In the genomic region with DNA sequence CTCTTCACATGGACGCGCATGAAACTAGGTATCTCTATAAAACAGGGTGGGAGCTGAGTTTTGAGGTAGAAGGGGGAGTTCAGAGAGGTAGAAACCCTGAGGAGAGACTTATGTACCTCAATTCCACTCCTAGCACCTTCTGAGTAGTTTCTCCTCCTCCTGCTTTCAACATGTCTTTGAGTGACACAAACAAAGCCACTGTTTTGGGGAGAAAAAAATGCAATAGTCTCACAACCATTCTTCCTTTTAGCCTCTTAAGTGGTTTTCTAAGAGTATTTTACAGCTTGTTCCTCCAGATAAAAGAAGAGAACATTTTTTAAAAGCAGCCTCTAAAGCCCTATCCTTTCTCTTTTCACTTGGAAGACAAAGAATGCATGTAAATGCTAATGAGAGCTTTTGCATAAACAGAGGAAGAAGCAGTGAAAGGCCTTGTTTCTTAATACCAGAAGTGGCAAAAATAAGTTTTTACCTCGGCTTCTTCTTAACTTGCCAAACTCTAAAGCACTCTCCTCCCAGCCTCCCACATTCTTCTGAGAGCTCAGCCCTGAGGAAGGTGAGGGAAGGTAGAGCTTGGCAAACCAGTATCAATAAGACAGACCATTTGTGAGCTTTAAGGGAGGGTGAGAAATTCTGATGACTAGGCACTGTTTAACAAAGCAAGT, we compare ENCODE assay signal across 2 cellular contexts.
TF ChIP-seq lines count a peak whose summit lies in the region.

No MANE protein-coding gene starts in this region.

TF ChIP-seq in HepG2, 621 proteins besides CTCF, POLR2A, EP300 and RAD21:
- peak; percentile 53; the same call in 1 of the 2 replicates for TF ChIP-seq MAFF (IDR thresholded peaks at IDR 0.05; ENCODE audit: low read depth, low read length)
- TF ChIP-seq MAFK (conservative IDR thresholded peaks at IDR 0.05 in 1 of 2, IDR thresholded peaks at IDR 0.05 in 1 of 2; ENCODE audit: low read length in 2 of 2), result peak; percentile 70 to 75
- no peak for TF ChIP-seq ZNF766 (CRISPR knock-in tag; IDR thresholded peaks at IDR 0.05; ENCODE audit: borderline replicate concordance)
- TF ChIP-seq TOE1 (CRISPR knock-in tag; IDR thresholded peaks at IDR 0.05), result no peak

TF ChIP-seq in H1, 55 proteins besides CTCF, POLR2A, EP300 and RAD21:
- no peak for TF ChIP-seq CBX5 (IDR thresholded peaks at IDR 0.05; ENCODE audit: low read depth, low read length)
- TF ChIP-seq MAFK (IDR thresholded peaks at IDR 0.05; ENCODE audit: low read depth, low read length), result peak; percentile 89
- TF ChIP-seq EZH2 (IDR thresholded peaks at IDR 0.05; ENCODE audit: low read depth, low read length, severe bottlenecking), result no peak
- peak; percentile 68; the same call in 1 of the 2 replicates for TF ChIP-seq POU5F1 (IDR thresholded peaks at IDR 0.05; ENCODE audit: low read depth, low read length)
- TF ChIP-seq FOSL1 (IDR thresholded peaks at IDR 0.05; ENCODE audit: insufficient read depth, low read depth, low read length), result no peak
- 0 out of 2 replicates have a peak, but pooled peaks have one; percentile 28 for TF ChIP-seq TAF1 (IDR thresholded peaks at IDR 0.05; ENCODE audit: low read depth, low read length)
- TF ChIP-seq, protein P1, sequence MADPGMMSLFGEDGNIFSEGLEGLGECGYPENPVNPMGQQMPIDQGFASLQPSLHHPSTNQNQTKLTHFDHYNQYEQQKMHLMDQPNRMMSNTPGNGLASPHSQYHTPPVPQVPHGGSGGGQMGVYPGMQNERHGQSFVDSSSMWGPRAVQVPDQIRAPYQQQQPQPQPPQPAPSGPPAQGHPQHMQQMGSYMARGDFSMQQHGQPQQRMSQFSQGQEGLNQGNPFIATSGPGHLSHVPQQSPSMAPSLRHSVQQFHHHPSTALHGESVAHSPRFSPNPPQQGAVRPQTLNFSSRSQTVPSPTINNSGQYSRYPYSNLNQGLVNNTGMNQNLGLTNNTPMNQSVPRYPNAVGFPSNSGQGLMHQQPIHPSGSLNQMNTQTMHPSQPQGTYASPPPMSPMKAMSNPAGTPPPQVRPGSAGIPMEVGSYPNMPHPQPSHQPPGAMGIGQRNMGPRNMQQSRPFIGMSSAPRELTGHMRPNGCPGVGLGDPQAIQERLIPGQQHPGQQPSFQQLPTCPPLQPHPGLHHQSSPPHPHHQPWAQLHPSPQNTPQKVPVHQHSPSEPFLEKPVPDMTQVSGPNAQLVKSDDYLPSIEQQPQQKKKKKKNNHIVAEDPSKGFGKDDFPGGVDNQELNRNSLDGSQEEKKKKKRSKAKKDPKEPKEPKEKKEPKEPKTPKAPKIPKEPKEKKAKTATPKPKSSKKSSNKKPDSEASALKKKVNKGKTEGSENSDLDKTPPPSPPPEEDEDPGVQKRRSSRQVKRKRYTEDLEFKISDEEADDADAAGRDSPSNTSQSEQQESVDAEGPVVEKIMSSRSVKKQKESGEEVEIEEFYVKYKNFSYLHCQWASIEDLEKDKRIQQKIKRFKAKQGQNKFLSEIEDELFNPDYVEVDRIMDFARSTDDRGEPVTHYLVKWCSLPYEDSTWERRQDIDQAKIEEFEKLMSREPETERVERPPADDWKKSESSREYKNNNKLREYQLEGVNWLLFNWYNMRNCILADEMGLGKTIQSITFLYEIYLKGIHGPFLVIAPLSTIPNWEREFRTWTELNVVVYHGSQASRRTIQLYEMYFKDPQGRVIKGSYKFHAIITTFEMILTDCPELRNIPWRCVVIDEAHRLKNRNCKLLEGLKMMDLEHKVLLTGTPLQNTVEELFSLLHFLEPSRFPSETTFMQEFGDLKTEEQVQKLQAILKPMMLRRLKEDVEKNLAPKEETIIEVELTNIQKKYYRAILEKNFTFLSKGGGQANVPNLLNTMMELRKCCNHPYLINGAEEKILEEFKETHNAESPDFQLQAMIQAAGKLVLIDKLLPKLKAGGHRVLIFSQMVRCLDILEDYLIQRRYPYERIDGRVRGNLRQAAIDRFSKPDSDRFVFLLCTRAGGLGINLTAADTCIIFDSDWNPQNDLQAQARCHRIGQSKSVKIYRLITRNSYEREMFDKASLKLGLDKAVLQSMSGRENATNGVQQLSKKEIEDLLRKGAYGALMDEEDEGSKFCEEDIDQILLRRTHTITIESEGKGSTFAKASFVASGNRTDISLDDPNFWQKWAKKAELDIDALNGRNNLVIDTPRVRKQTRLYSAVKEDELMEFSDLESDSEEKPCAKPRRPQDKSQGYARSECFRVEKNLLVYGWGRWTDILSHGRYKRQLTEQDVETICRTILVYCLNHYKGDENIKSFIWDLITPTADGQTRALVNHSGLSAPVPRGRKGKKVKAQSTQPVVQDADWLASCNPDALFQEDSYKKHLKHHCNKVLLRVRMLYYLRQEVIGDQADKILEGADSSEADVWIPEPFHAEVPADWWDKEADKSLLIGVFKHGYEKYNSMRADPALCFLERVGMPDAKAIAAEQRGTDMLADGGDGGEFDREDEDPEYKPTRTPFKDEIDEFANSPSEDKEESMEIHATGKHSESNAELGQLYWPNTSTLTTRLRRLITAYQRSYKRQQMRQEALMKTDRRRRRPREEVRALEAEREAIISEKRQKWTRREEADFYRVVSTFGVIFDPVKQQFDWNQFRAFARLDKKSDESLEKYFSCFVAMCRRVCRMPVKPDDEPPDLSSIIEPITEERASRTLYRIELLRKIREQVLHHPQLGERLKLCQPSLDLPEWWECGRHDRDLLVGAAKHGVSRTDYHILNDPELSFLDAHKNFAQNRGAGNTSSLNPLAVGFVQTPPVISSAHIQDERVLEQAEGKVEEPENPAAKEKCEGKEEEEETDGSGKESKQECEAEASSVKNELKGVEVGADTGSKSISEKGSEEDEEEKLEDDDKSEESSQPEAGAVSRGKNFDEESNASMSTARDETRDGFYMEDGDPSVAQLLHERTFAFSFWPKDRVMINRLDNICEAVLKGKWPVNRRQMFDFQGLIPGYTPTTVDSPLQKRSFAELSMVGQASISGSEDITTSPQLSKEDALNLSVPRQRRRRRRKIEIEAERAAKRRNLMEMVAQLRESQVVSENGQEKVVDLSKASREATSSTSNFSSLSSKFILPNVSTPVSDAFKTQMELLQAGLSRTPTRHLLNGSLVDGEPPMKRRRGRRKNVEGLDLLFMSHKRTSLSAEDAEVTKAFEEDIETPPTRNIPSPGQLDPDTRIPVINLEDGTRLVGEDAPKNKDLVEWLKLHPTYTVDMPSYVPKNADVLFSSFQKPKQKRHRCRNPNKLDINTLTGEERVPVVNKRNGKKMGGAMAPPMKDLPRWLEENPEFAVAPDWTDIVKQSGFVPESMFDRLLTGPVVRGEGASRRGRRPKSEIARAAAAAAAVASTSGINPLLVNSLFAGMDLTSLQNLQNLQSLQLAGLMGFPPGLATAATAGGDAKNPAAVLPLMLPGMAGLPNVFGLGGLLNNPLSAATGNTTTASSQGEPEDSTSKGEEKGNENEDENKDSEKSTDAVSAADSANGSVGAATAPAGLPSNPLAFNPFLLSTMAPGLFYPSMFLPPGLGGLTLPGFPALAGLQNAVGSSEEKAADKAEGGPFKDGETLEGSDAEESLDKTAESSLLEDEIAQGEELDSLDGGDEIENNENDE (IDR thresholded peaks at IDR 0.05; ENCODE audit: insufficient replicate concordance, low read length), result peak; percentile 97
- TF ChIP-seq HDAC2 (IDR thresholded peaks at IDR 0.05; ENCODE audit: borderline replicate concordance in 1 of 2, low read depth in 2 of 2, low read length in 2 of 2), result peak in 1 of 2 experiments; percentile 7; a peak in 1 of 4 replicates
- no peak for TF ChIP-seq CHD1 (IDR thresholded peaks at IDR 0.05; ENCODE audit: low read depth, low read length)
- no peak for TF ChIP-seq POLR2AphosphoS5 (IDR thresholded peaks at IDR 0.05; ENCODE audit: low read depth, low read length)
- TF ChIP-seq GTF2F1 (IDR thresholded peaks at IDR 0.05; ENCODE audit: borderline replicate concordance, low read depth, low read length), result no peak
- no peak for TF ChIP-seq GABPA (IDR thresholded peaks at IDR 0.05; ENCODE audit: borderline replicate concordance, insufficient read depth, low read length)
- TF ChIP-seq, protein P2, sequence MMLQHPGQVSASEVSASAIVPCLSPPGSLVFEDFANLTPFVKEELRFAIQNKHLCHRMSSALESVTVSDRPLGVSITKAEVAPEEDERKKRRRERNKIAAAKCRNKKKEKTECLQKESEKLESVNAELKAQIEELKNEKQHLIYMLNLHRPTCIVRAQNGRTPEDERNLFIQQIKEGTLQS (IDR thresholded peaks at IDR 0.05; ENCODE audit: insufficient read depth, low read depth, low read length), result no peak
- peak; percentile 82 for TF ChIP-seq ASH2L (IDR thresholded peaks at IDR 0.05; ENCODE audit: low read length)
- TF ChIP-seq JUND (IDR thresholded peaks at IDR 0.05; ENCODE audit: low read length), result peak; percentile 58; the same call in 1 of the 2 replicates
- TF ChIP-seq YY1 (IDR thresholded peaks at IDR 0.05; ENCODE audit: low read depth, low read length), result no peak
- no peak for TF ChIP-seq NRF1 (IDR thresholded peaks at IDR 0.05; ENCODE audit: low read depth, low read length)
- peak; percentile 70 for TF ChIP-seq TEAD4 (IDR thresholded peaks at IDR 0.05; ENCODE audit: low read depth, low read length)
- no peak for TF ChIP-seq HDAC6 (IDR thresholded peaks at IDR 0.05; ENCODE audit: low read depth, low read length)
- 0 out of 2 replicates have a peak, but pooled peaks have one; percentile 6 for TF ChIP-seq BACH1 (IDR thresholded peaks at IDR 0.05; ENCODE audit: low read length)
- no peak for TF ChIP-seq CBX8 (IDR thresholded peaks at IDR 0.05; ENCODE audit: borderline replicate concordance, low read depth, low read length)
- peak; percentile 49 for TF ChIP-seq NANOG (IDR thresholded peaks at IDR 0.05; ENCODE audit: insufficient read depth, low read depth, low read length, poor library complexity, severe bottlenecking)
- TF ChIP-seq SP1 (IDR thresholded peaks at IDR 0.05; ENCODE audit: low read depth, low read length), result peak; percentile 53; the same call in 1 of the 2 replicates
